Comparison of ENCODE assay signal across 17 cellular contexts in genomic region chr10:26803849-26804248, GRCh38. TPM values are rescaled to one million over a fixed set of nuclear protein-coding genes. Genes with fewer than 3 reads are reported as not detected.
DNase-seq lines count a peak whose midpoint lies in the region; ATAC-seq and TF ChIP-seq lines count a peak whose summit lies in the region.
"Had no signal": no experiment of that assay in that cellular context is flagged by ENCODE, and none has a peak within 500 bp of the region (broad histone marks: within the 10 kb centered on the region; RNA-seq: fewer than 3 reads in every experiment).

No MANE protein-coding gene starts in this region.

- peaks cover 53% of the 10 kb centered on the region for H3F3A ChIP-seq in DOHH2 (ENCODE audit: control insufficient read depth, insufficient read depth)
- peaks cover 86% of the 10 kb centered on the region for H3F3A ChIP-seq in SU-DHL-6 (ENCODE audit: insufficient read depth)

- H3K27ac ChIP-seq in BLaER1 (peak overlapping the region; percentile 67; the same call in 1 of the 2 replicates), DOHH2 (ENCODE audit: low read depth, low read length) (peak overlapping the region; percentile 99; the same call in 1 of the 2 replicates), SU-DHL-6 (ENCODE audit: low read depth, low read length) (peak overlapping the region; percentile 100), testis (no peak overlapping the region)
- no peak overlapping the region for H3K27ac ChIP-seq in naive thymus-derived CD4-positive, alpha-beta T cell (ENCODE audit: low read depth, low read length)
- H3K27ac ChIP-seq: KMS-11 had no signal

- peak overlapping the region; percentile 69 for H3K4me2 ChIP-seq in BLaER1
- peak overlapping the region; percentile 80 for H3K4me2 ChIP-seq in DOHH2 (ENCODE audit: low read length)
- peak overlapping the region; percentile 96 for H3K4me2 ChIP-seq in SU-DHL-6 (ENCODE audit: low read depth, low read length, poor library complexity, severe bottlenecking)
- H3K4me2 ChIP-seq: KMS-11 had no signal

- H3K4me1 ChIP-seq in BLaER1 (peaks cover 93% of the 10 kb centered on the region), DOHH2 (ENCODE audit: control insufficient read depth, low read length) (peaks cover 95% of the 10 kb centered on the region), testis (no peaks in the 10 kb centered on the region)
- peaks cover 32 to 34% of the 10 kb centered on the region in 2 donors for H3K4me1 ChIP-seq in naive thymus-derived CD4-positive, alpha-beta T cell (ENCODE audit: control insufficient read depth in 2 of 2, insufficient read depth in 2 of 2, low read length in 2 of 2)

- H3K9me3 ChIP-seq in BLaER1 (0 out of 2 replicates have a peak, but pooled peaks cover 10% of the 10 kb centered on the region), DOHH2 (ENCODE audit: control insufficient read depth, insufficient read depth, low read length) (no peaks in the 10 kb centered on the region), SU-DHL-6 (ENCODE audit: insufficient read depth, low read length) (no peaks in the 10 kb centered on the region), testis (no peaks in the 10 kb centered on the region)
- no peaks in the 10 kb centered on the region for H3K9me3 ChIP-seq in naive thymus-derived CD4-positive, alpha-beta T cell (ENCODE audit: control insufficient read depth in 2 of 3, low read length in 3 of 3)

- H3K4me3 ChIP-seq in BLaER1, result no peak overlapping the region
- no peak overlapping the region for H3K4me3 ChIP-seq in DOHH2 (ENCODE audit: low read length)
- no peak overlapping the region for H3K4me3 ChIP-seq in SU-DHL-6 (ENCODE audit: insufficient read depth, low read length, poor library complexity, severe bottlenecking)
- no peak overlapping the region for H3K4me3 ChIP-seq in naive thymus-derived CD4-positive, alpha-beta T cell (ENCODE audit: low read length)
- H3K4me3 ChIP-seq in testis, result no peak overlapping the region

- peaks cover 49 to 96% (median 92%) of the 10 kb centered on the region in 7 donors for H3K4me1 Mint-ChIP-seq in naive thymus-derived CD4-positive, alpha-beta T cell

- H3K27me3 Mint-ChIP-seq in naive thymus-derived CD4-positive, alpha-beta T cell, result no peaks in the 10 kb centered on the region
- H3K27me3 Mint-ChIP-seq: CD4-positive, alpha-beta T cell had no signal

- H3K27ac Mint-ChIP-seq in naive thymus-derived CD4-positive, alpha-beta T cell, result peak overlapping the region in 2 of 9 donors; percentile 52 to 74

- CTCF ChIA-PET in naive thymus-derived CD4-positive, alpha-beta T cell (lab: Charles Lee), result no interaction called here

- TF ChIP-seq POLR2A in testis (IDR thresholded peaks at IDR 0.05), result no peak

- H2AFZ ChIP-seq in SU-DHL-6 (ENCODE audit: low read depth, low read length, severe bottlenecking), result no peak overlapping the region

- no peak for DNase-seq in naive thymus-derived CD4-positive, alpha-beta T cell
- DNase-seq in stimulated activated CD8-positive, alpha-beta memory T cell treated with anti-CD3 and anti-CD28 coated beads, Interleukin-4, amount 100 ng/mL, for 48 hours, result no peak
- DNase-seq in GDM1 (lab: John Stamatoyannopoulos, UW) (no peak), testis (no peak)
- DNase-seq: AML-193; CD4-positive, alpha-beta T cell; NCI-H1417 treated with DMSO at 0.1 percent for 48 hours; NCI-H1930; NCI-H226; NCI-H524; NCI-H82; RPMI8226; SIG-M5 had no signal

- POLR2A ChIA-PET in naive thymus-derived CD4-positive, alpha-beta T cell (lab: Charles Lee), result no interaction called here

- intact Hi-C loops in naive thymus-derived CD4-positive, alpha-beta T cell (cut with micrococcal nuclease), result loop anchor here in 1 of 2 donors (2.0 kb wide), 1 partner anchor 17 kb away; no protein-coding TSS in a partner anchor
- intact Hi-C loops in testis (cut with DNase I; ENCODE audit: low total_unique reads), result no loop called here

- H3K79me2 ChIP-seq in DOHH2 (ENCODE audit: control insufficient read depth, low read length) (peaks cover 94% of the 10 kb centered on the region), SU-DHL-6 (ENCODE audit: insufficient read depth, low read length) (peaks cover 97% of the 10 kb centered on the region)

- TF ChIP-seq CTCF in DOHH2 (IDR thresholded peaks at IDR 0.05; ENCODE audit: low read depth, low read length, poor library complexity, severe bottlenecking) (no peak), SU-DHL-6 (IDR thresholded peaks at IDR 0.05; ENCODE audit: insufficient read depth, low read length, poor library complexity, severe bottlenecking) (no peak), testis (IDR thresholded peaks at IDR 0.05) (no peak)

- H3K27me3 ChIP-seq in BLaER1 (no peaks in the 10 kb centered on the region), DOHH2 (ENCODE audit: control insufficient read depth, low read length) (no peaks in the 10 kb centered on the region), SU-DHL-6 (ENCODE audit: low read length) (no peaks in the 10 kb centered on the region), testis (no peaks in the 10 kb centered on the region)
- no peaks in the 10 kb centered on the region for H3K27me3 ChIP-seq in naive thymus-derived CD4-positive, alpha-beta T cell (ENCODE audit: control insufficient read depth in 2 of 2, insufficient read depth in 2 of 2, low read length in 2 of 2)

- WGBS in testis, 2 donors, result 95 to 98% methylated on average over 4 of the region's 4 CpGs

- H3K36me3 Mint-ChIP-seq in naive thymus-derived CD4-positive, alpha-beta T cell, result peaks cover 0 to 10% (median 7%) of the 10 kb centered on the region in 5 donors

- H3K4me3 Mint-ChIP-seq in naive thymus-derived CD4-positive, alpha-beta T cell, result peak overlapping the region in 6 of 10 donors; percentile 14 to 68 (median 45)

- H3K9me2 ChIP-seq in DOHH2 (replicated peaks; ENCODE audit: control insufficient read depth, low read length) (no peaks in the 10 kb centered on the region), SU-DHL-6 (replicated peaks; ENCODE audit: insufficient read depth, low read length) (no peaks in the 10 kb centered on the region)

- no peaks in the 10 kb centered on the region for H3K9me3 Mint-ChIP-seq in naive thymus-derived CD4-positive, alpha-beta T cell
- H3K9me3 Mint-ChIP-seq: CD4-positive, alpha-beta T cell had no signal

- no peak overlapping the region for H3K9ac ChIP-seq in BLaER1
- peak overlapping the region; percentile 60; the same call in 1 of the 2 replicates for H3K9ac ChIP-seq in SU-DHL-6 (ENCODE audit: low read length)
- H3K9ac ChIP-seq: KMS-11 had no signal

- ATAC-seq in naive thymus-derived CD4-positive, alpha-beta T cell, result no peak

- peaks cover 13% of the 10 kb centered on the region; the same call in 1 of the 2 replicates for H3K36me3 ChIP-seq in BLaER1
- H3K36me3 ChIP-seq in DOHH2 (ENCODE audit: control insufficient read depth, low read length), result peaks cover 12% of the 10 kb centered on the region
- H3K36me3 ChIP-seq in SU-DHL-6 (ENCODE audit: low read length), result no peaks in the 10 kb centered on the region
- no peaks in the 10 kb centered on the region for H3K36me3 ChIP-seq in naive thymus-derived CD4-positive, alpha-beta T cell (ENCODE audit: control insufficient read depth in 2 of 3, insufficient read depth in 3 of 3, low read length in 3 of 3)
- no peaks in the 10 kb centered on the region for H3K36me3 ChIP-seq in testis (ENCODE audit: low read depth, missing control alignments)

- H4K20me1 ChIP-seq in BLaER1 (no peaks in the 10 kb centered on the region), DOHH2 (ENCODE audit: control insufficient read depth, insufficient read depth, low read depth, low read length) (peaks cover 9% of the 10 kb centered on the region), SU-DHL-6 (ENCODE audit: low read depth, low read length) (no peaks in the 10 kb centered on the region)

RNA-seq across cellular contexts. Expression of gene ABI1, which starts 56.9 kb away (rescaled TPM):
- 10 to 100 TPM; 61.9 to 73.7 (median 65.4) TPM for total RNA-seq in naive thymus-derived CD4-positive, alpha-beta T cell
- polyA plus RNA-seq in naive thymus-derived CD4-positive, alpha-beta T cell, result 10 to 100 TPM; 66.0 to 71.0 TPM
- total RNA-seq in testis, result 10 to 100 TPM; 48.0 to 67.6 TPM
- 34.6 TPM for polyA plus RNA-seq in testis (ENCODE audit: insufficient read depth, low read depth, low replicate concordance)

Comparison
In these comparisons a context has a peak if more than half of its experiments do, and no peak if none do; other contexts are left out.
1. H3K27ac ChIP-seq: peak in BLaER1 (single experiment), DOHH2 (single experiment) and SU-DHL-6 (single experiment); none in naive thymus-derived CD4-positive, alpha-beta T cell (single experiment) and testis (0 of 2).
2. Peak in every context shown above with its lines, with median percentiles within 50 percentile points of each other: H3K4me2 ChIP-seq.